ENCODE assay signal across 8 cellular contexts in the genomic region with DNA sequence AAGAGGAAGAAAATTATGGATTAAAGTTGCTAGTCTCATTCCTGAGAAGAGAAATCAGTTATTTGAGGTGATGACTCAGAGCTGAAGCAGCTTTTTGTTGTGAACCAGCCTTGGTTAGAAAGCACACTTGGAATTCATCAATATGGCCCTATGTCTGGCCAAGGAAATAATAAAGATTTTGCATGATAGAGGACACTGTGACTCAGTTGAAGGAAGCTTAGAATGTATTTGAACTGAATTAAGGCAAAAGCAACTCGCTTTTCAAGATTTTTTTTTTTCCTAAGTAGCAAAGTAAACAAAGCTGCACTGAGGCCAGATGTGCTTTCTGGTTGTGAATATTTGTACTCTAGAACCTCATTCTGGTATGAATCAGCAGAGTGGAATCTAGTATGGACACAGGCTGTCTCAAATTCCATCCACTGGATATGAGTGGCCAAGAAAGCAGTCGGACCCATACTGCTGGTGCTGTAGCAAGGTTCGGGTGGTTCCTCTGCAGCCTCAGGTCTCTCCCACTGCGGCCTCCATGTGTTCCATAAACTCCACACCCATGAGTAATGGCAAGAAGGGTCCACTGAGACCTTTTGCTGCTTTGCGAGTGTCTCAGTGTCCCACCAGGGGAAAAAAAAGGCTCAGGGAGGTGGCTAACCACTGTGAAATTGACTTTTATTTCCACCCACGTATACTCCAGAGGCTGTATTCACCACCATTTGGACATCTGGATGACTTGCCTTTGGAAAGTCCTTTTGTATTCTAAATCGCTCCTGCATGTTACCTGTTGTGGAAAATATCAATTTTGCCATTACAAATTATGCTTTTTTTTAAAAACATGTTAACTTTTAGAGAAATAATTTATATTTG. TPM values are rescaled to one million over a fixed set of nuclear protein-coding genes. Genes with fewer than 3 reads are reported as not detected.
DNase-seq lines count a peak whose midpoint lies in the region; ATAC-seq, FAIRE-seq and TF ChIP-seq lines count a peak whose summit lies in the region.

No MANE protein-coding gene starts in this region.

- DNase-seq in AG08396 (ENCODE audit: low spot score) (peak; percentile 74), bronchial epithelial cell (ENCODE audit: low read depth) (peak; percentile 90), lung microvascular endothelial cell (ENCODE audit: low read depth in 2 of 2) (peak; percentile 36 to 93), GF-D8 (lab: John Stamatoyannopoulos, UW) (no peak), NK-92 (lab: John Stamatoyannopoulos, UW; ENCODE audit: unreplicated experiment) (no peak), posterior vena cava (ENCODE audit: low spot score) (no peak)

- no peak overlapping the region for H3K4me3 ChIP-seq in bronchial epithelial cell (ENCODE audit: low read depth, low read length)

- H3K36me3 ChIP-seq in KOPT-K1 (ENCODE audit: insufficient read depth, low read length), result peaks cover 28% of the 10 kb centered on the region
- H3K36me3 ChIP-seq in bronchial epithelial cell (ENCODE audit: control insufficient read depth, insufficient read depth, low read length), result peaks cover 1% of the 10 kb centered on the region

- H3K9me3 ChIP-seq in KOPT-K1 (ENCODE audit: insufficient read depth, low read length, poor library complexity, severe bottlenecking), result no peaks in the 10 kb centered on the region

- no peaks in the 10 kb centered on the region for H3K27me3 ChIP-seq in bronchial epithelial cell (ENCODE audit: control insufficient read depth, insufficient read depth, low read length)

- no peak for ATAC-seq in HG03139 (IDR thresholded peaks at IDR 0.05; ENCODE audit: unreplicated experiment)

- FAIRE-seq in bronchial epithelial cell (lab: Jason Lieb, UNC), result no peak

- intact Hi-C loops in posterior vena cava (cut with DNase I), result loop anchor here in 1 of 2 donors (5.0 kb wide), 1 partner anchor 568 kb away; no protein-coding TSS in a partner anchor

- TF ChIP-seq CTCF in bronchial epithelial cell (IDR thresholded peaks at IDR 0.05; ENCODE audit: insufficient read depth, low read length, severe bottlenecking), result no peak

- H3K27ac ChIP-seq in KOPT-K1 (ENCODE audit: low read depth, low read length, poor library complexity, severe bottlenecking), result peak overlapping the region; percentile 87

RNA-seq across cellular contexts. Expression of a gene that starts 53.1 kb away (rescaled TPM):
- total RNA-seq in bronchial epithelial cell (16.0 and 25.5 TPM in 2 replicates), lung microvascular endothelial cell (291 and 425 TPM in 2 replicates), posterior vena cava (100 to 1,000 TPM; 243 to 291 TPM)

Comparison
In these comparisons a context has a peak if more than half of its experiments do, and no peak if none do; other contexts are left out.
1. DNase-seq: peak in AG08396 (single experiment), bronchial epithelial cell (single experiment) and lung microvascular endothelial cell (2 of 2); none in GF-D8 (single experiment), NK-92 (single experiment) and posterior vena cava (single experiment).